In genomic region chr11:73461844-73462435, GRCh38 we compare ENCODE assay signal across 15 cellular contexts.
DNase-seq lines count a peak whose midpoint lies in the region; FAIRE-seq and TF ChIP-seq lines count a peak whose summit lies in the region.
"Had no signal": no experiment of that assay in that cellular context is flagged by ENCODE, and none has a peak within 500 bp of the region (broad histone marks: within the 10 kb centered on the region; RNA-seq: fewer than 3 reads in every experiment).

No MANE protein-coding gene starts in this region.

- H3K27ac ChIP-seq in HL-60 (replicated peaks) = peak overlapping the region; percentile 52
- peak overlapping the region in 1 of 2 donors; percentile 9 for H3K27ac ChIP-seq in coronary artery
- H3K27ac ChIP-seq in smooth muscle cell (ENCODE audit: low read depth) = peak overlapping the region; percentile 33

- no peak overlapping the region for H3K4me2 ChIP-seq in smooth muscle cell

- H3K36me3 ChIP-seq in smooth muscle cell (ENCODE audit: low read depth) = no peaks in the 10 kb centered on the region

- H3K79me2 ChIP-seq in smooth muscle cell (ENCODE audit: low read depth) = peaks cover 13% of the 10 kb centered on the region

- H3K4me3 ChIP-seq in HL-60 (replicated peaks; ENCODE audit: insufficient read depth, low read length) = no peak overlapping the region
- peak overlapping the region; percentile 18 for H3K4me3 ChIP-seq in coronary artery
- H3K4me3 ChIP-seq in smooth muscle cell = no peak overlapping the region

- H4K20me1 ChIP-seq in smooth muscle cell (ENCODE audit: low read depth) = peaks cover 18% of the 10 kb centered on the region

- H3K9me3 ChIP-seq in smooth muscle cell (replicated peaks; ENCODE audit: low read depth) = no peaks in the 10 kb centered on the region

- no peak for FAIRE-seq in frontal cortex (lab: Jason Lieb, UNC)

- no peak for TF ChIP-seq CTCF in HL-60 (IDR thresholded peaks at IDR 0.05; ENCODE audit: insufficient read depth, low read length)
- TF ChIP-seq CTCF in coronary artery (IDR thresholded peaks at IDR 0.05) = no peak
- TF ChIP-seq CTCF in smooth muscle cell (IDR thresholded peaks at IDR 0.05; ENCODE audit: borderline replicate concordance, insufficient read depth, poor library complexity, severe bottlenecking) = no peak

- H3K4me1 ChIP-seq in smooth muscle cell (ENCODE audit: low read depth) = peaks cover 24% of the 10 kb centered on the region

- H3K9ac ChIP-seq in smooth muscle cell (ENCODE audit: low read depth) = no peak overlapping the region

- 77% methylated on average over 3 of the region's 3 CpGs for WGBS in smooth muscle cell (ENCODE audit: low lambda C conversion rate)

- H2AFZ ChIP-seq in smooth muscle cell (ENCODE audit: low read depth) = no peak overlapping the region

- DNase-seq in HL-60 (ENCODE audit: low read depth in 1 of 2, low spot score in 1 of 2) = peak in 1 of 2 experiments; percentile 25
- peak; percentile 87 for DNase-seq in NOMO-1 treated with DMSO at 0.1 percent for 48 hours (lab: John Stamatoyannopoulos, UW; ENCODE audit: unreplicated experiment)
- no peak for DNase-seq in coronary artery (ENCODE audit: low spot score)
- DNase-seq in smooth muscle cell (lab: John Stamatoyannopoulos, UW; ENCODE audit: unreplicated experiment) = no peak
- DNase-seq in frontal cortex (ENCODE audit: low spot score in 2 of 2) = no peak
- DNase-seq in midbrain (lab: John Stamatoyannopoulos, UW) = no peak
- no peak for DNase-seq in activated gamma-delta T cell treated with Interleukin-2 at 50 U/mL for 16 hours
- DNase-seq: activated CD8-positive, alpha-beta memory T cell treated with anti-CD3 and anti-CD28 coated beads, Interleukin-2, amount 10 ng/mL, durations not matched to agents 7 days and 5 days; activated effector memory CD4-positive, alpha-beta T cell treated with Interleukin-2 at 50 U/mL for 16 hours; amygdala; kidney glomerular epithelial cell; NCI-H2107; occipital lobe; stimulated activated CD4-positive, alpha-beta T cell treated with anti-CD3 and anti-CD28 coated beads, Interleukin-4, amount 100 ng/mL, for 4 hours; stimulated activated CD8-positive, alpha-beta memory T cell treated with anti-CD3 and anti-CD28 coated beads, Interleukin-4, amount 100 ng/mL, for 48 hours had no signal

- no peaks in the 10 kb centered on the region for H3K27me3 ChIP-seq in HL-60 (ENCODE audit: insufficient read depth, poor library complexity, severe bottlenecking)
- H3K27me3 ChIP-seq in smooth muscle cell (ENCODE audit: low read depth) = no peaks in the 10 kb centered on the region

- H3F3A ChIP-seq in smooth muscle cell (ENCODE audit: low read depth) = peaks cover 11% of the 10 kb centered on the region
